Comparison of ENCODE assay signal across 2 cellular contexts in the genomic region with DNA sequence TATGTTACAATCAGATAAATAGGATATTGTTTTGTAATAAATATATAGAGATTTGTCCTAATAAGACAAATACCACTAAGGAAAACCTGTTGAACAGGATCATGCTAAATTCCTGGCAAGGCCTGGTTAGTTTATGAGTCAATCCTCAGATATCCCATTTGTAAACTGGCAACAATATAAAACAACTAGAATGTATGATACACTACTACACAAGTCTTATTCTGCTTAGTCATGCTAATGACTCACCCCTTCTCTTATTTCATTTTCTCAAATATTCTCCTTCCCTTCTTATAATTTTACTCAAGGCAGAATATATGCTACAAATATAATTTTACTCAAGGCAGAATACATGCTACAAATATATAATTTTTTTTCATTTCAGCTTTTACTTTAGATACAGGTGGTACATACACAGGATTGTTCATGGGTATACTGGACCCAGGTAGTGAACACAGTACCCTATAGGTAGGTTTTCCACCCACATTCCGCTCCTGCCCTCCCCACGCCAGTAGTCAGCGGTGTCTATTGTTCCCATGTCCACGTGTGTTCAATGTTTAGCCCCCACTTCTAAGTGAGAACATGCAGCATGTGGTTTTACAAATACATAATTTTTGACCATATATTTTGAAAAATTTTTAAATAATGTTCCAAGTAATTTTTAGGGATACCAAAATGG.
TF ChIP-seq lines count a peak whose summit lies in the region.

No MANE protein-coding gene starts in this region.

TF ChIP-seq in GM23338, 12 proteins besides CTCF, POLR2A, EP300 and RAD21 (continued from another document):
- TF ChIP-seq, protein P1, sequence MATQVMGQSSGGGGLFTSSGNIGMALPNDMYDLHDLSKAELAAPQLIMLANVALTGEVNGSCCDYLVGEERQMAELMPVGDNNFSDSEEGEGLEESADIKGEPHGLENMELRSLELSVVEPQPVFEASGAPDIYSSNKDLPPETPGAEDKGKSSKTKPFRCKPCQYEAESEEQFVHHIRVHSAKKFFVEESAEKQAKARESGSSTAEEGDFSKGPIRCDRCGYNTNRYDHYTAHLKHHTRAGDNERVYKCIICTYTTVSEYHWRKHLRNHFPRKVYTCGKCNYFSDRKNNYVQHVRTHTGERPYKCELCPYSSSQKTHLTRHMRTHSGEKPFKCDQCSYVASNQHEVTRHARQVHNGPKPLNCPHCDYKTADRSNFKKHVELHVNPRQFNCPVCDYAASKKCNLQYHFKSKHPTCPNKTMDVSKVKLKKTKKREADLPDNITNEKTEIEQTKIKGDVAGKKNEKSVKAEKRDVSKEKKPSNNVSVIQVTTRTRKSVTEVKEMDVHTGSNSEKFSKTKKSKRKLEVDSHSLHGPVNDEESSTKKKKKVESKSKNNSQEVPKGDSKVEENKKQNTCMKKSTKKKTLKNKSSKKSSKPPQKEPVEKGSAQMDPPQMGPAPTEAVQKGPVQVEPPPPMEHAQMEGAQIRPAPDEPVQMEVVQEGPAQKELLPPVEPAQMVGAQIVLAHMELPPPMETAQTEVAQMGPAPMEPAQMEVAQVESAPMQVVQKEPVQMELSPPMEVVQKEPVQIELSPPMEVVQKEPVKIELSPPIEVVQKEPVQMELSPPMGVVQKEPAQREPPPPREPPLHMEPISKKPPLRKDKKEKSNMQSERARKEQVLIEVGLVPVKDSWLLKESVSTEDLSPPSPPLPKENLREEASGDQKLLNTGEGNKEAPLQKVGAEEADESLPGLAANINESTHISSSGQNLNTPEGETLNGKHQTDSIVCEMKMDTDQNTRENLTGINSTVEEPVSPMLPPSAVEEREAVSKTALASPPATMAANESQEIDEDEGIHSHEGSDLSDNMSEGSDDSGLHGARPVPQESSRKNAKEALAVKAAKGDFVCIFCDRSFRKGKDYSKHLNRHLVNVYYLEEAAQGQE (IDR thresholded peaks at IDR 0.05; ENCODE audit: unreplicated experiment): no peak
- TF ChIP-seq JUNB (IDR thresholded peaks at IDR 0.05; ENCODE audit: unreplicated experiment): no peak

TF ChIP-seq in SK-N-SH, 30 proteins besides CTCF, POLR2A, EP300 and RAD21 (continued from another document):
- TF ChIP-seq, protein P2, sequence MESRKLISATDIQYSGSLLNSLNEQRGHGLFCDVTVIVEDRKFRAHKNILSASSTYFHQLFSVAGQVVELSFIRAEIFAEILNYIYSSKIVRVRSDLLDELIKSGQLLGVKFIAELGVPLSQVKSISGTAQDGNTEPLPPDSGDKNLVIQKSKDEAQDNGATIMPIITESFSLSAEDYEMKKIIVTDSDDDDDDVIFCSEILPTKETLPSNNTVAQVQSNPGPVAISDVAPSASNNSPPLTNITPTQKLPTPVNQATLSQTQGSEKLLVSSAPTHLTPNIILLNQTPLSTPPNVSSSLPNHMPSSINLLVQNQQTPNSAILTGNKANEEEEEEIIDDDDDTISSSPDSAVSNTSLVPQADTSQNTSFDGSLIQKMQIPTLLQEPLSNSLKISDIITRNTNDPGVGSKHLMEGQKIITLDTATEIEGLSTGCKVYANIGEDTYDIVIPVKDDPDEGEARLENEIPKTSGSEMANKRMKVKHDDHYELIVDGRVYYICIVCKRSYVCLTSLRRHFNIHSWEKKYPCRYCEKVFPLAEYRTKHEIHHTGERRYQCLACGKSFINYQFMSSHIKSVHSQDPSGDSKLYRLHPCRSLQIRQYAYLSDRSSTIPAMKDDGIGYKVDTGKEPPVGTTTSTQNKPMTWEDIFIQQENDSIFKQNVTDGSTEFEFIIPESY (IDR thresholded peaks at IDR 0.05; ENCODE audit: borderline replicate concordance, low read depth): peak; percentile 22; the same call in 1 of the 2 replicates
- TF ChIP-seq FOXJ3 (CRISPR knock-in tag; IDR thresholded peaks at IDR 0.05): no peak
- TF ChIP-seq, protein P3, sequence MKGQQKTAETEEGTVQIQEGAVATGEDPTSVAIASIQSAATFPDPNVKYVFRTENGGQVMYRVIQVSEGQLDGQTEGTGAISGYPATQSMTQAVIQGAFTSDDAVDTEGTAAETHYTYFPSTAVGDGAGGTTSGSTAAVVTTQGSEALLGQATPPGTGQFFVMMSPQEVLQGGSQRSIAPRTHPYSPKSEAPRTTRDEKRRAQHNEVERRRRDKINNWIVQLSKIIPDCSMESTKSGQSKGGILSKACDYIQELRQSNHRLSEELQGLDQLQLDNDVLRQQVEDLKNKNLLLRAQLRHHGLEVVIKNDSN (IDR thresholded peaks at IDR 0.05; ENCODE audit: borderline replicate concordance, low read depth): no peak
- TF ChIP-seq ELF1 (IDR thresholded peaks at IDR 0.05): 0 out of 2 replicates have a peak, but pooled peaks have one; percentile 23
- peak; percentile 97 for TF ChIP-seq JUND (IDR thresholded peaks at IDR 0.05)
- peak; percentile 97 for TF ChIP-seq FOSL2 (IDR thresholded peaks at IDR 0.05; ENCODE audit: borderline replicate concordance, low read depth)
- TF ChIP-seq, protein P4, sequence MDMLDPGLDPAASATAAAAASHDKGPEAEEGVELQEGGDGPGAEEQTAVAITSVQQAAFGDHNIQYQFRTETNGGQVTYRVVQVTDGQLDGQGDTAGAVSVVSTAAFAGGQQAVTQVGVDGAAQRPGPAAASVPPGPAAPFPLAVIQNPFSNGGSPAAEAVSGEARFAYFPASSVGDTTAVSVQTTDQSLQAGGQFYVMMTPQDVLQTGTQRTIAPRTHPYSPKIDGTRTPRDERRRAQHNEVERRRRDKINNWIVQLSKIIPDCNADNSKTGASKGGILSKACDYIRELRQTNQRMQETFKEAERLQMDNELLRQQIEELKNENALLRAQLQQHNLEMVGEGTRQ (IDR thresholded peaks at IDR 0.05; ENCODE audit: borderline replicate concordance, low read depth, low read length): no peak
- no peak for TF ChIP-seq EZH2phosphoT487 (IDR thresholded peaks at IDR 0.05; ENCODE audit: borderline replicate concordance, low read depth)
- TF ChIP-seq, protein P5, sequence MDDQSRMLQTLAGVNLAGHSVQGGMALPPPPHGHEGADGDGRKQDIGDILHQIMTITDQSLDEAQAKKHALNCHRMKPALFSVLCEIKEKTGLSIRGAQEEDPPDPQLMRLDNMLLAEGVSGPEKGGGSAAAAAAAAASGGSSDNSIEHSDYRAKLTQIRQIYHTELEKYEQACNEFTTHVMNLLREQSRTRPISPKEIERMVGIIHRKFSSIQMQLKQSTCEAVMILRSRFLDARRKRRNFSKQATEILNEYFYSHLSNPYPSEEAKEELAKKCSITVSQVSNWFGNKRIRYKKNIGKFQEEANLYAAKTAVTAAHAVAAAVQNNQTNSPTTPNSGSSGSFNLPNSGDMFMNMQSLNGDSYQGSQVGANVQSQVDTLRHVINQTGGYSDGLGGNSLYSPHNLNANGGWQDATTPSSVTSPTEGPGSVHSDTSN (IDR thresholded peaks at IDR 0.05): peak; percentile 49
- TF ChIP-seq YY1 (IDR thresholded peaks at IDR 0.05; ENCODE audit: low read depth): no peak
- no peak for TF ChIP-seq GATA2 (CRISPR knock-in tag; IDR thresholded peaks at IDR 0.05)
- no peak for TF ChIP-seq FOXM1 (IDR thresholded peaks at IDR 0.05; ENCODE audit: low read depth)
- no peak for TF ChIP-seq TAF1 (IDR thresholded peaks at IDR 0.05; ENCODE audit: borderline replicate concordance, low read depth, low read length)
- TF ChIP-seq SMC3 (IDR thresholded peaks at IDR 0.05; ENCODE audit: low read depth, low read length): no peak
- TF ChIP-seq SIN3A (IDR thresholded peaks at IDR 0.05; ENCODE audit: borderline replicate concordance, low read depth, low read length): no peak
- no peak for TF ChIP-seq RCOR1 (IDR thresholded peaks at IDR 0.05; ENCODE audit: low read length)
- peak; percentile 79 for TF ChIP-seq TCF12 (IDR thresholded peaks at IDR 0.05)
- TF ChIP-seq, protein P6, sequence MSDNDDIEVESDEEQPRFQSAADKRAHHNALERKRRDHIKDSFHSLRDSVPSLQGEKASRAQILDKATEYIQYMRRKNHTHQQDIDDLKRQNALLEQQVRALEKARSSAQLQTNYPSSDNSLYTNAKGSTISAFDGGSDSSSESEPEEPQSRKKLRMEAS (IDR thresholded peaks at IDR 0.05; ENCODE audit: low read depth): 0 out of 2 replicates have a peak, but pooled peaks have one; percentile 41
- TF ChIP-seq TEAD4 (IDR thresholded peaks at IDR 0.05; ENCODE audit: borderline replicate concordance, insufficient read depth): peak; percentile 88
- TF ChIP-seq, protein P1 (IDR thresholded peaks at IDR 0.05; ENCODE audit: low read depth, low read length): no peak
- TF ChIP-seq POLR2AphosphoS5 (IDR thresholded peaks at IDR 0.05; ENCODE audit: low read depth, low read length): peak; percentile 62; the same call in 1 of the 2 replicates
- TF ChIP-seq NRF1 (IDR thresholded peaks at IDR 0.05; ENCODE audit: low read depth, low read length): no peak
